Comparison of ENCODE assay signal across 16 cellular contexts in the genomic region with DNA sequence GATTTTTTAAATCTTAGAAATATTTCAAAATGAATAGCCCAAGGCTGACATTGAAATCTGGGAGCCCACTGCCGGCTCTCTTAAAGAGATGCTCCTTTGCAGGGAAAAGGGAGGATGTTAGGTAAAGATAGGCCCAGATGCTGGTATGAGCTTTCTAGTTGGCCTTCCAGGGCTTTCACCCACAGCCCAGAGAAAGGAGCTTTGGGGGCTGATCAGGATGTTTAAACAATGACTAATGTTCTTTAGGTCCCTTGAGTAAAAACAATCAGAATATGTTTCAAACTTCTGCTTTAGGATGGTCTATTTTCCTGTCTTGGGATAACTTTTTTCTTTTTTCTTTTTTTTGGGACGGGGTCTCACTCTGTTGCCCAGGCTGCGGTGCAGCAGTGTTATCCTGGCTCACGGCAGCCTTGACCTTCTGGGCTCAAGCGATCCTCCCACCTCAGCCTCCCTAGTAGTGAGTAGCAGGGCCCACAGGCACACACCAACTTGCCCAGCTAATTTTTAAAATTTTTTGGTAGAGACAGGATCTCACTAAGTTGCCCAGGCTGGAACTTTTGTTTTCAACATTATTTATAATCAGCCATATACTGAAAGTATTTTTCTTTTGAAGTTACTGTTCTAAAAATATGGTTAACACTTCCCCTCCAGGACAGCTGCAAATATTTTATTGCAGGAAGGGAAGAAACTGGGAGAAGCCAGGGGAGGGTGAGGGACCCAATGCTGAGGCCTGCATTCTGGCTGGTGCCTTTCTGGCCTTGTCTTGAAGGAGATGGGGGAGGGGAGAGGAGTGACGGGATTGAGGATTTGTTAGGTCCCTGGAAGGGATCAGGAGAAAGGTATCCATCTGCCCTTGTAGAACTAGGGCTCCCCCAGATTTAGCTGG.
DNase-seq lines count a peak whose midpoint lies in the region; ATAC-seq, FAIRE-seq and TF ChIP-seq lines count a peak whose summit lies in the region.
"Had no signal": no experiment of that assay in that cellular context is flagged by ENCODE, and none has a peak within 500 bp of the region (broad histone marks: within the 10 kb centered on the region; RNA-seq: fewer than 3 reads in every experiment).

No MANE protein-coding gene starts in this region.

- peaks cover 10% of the 10 kb centered on the region for H3F3A ChIP-seq in neural progenitor cell (ENCODE audit: low read depth)

- CTCF ChIA-PET in Calu3 (lab: Charles Lee) = interaction anchor here (1.0 to 1.6 kb wide), 5 partner anchors 20 to 40 kb away, joined by 3 to 11 read pairs (median 4); no protein-coding TSS in a partner anchor
- CTCF ChIA-PET in H1 (lab: Charles Lee; ENCODE audit: partially characterized antibody) = interaction anchor here (0.9 kb wide), 1 partner anchor 131 kb away, joined by 3 read pairs; no protein-coding TSS in a partner anchor

- no peak overlapping the region for H3K14ac ChIP-seq in H1 (ENCODE audit: insufficient read length)

- intact Hi-C loops in Calu3 (cut with micrococcal nuclease; ENCODE audit: unreplicated experiment) (loop anchor here (5.0 kb wide), 1 partner anchor 44 kb away; no protein-coding TSS in a partner anchor), left colon (cut with DNase I, micrococcal nuclease) (no loop called here)

- peak overlapping the region; percentile 97 for H3K4me3 Mint-ChIP-seq in Calu3 (ENCODE audit: low read depth, unreplicated experiment)
- no peak overlapping the region for H3K4me3 Mint-ChIP-seq in neural progenitor cell
- no peak overlapping the region for H3K4me3 Mint-ChIP-seq in endothelial cell (ENCODE audit: unreplicated experiment)

- H3K36me3 ChIP-seq in H1 (ENCODE audit: control insufficient read depth in 2 of 4, insufficient read depth in 4 of 4, low read length in 3 of 4) = no peaks in the 10 kb centered on the region
- no peaks in the 10 kb centered on the region for H3K36me3 ChIP-seq in neural progenitor cell
- H3K36me3 ChIP-seq: SJSA1 had no signal

- H3K36me3 Mint-ChIP-seq in Calu3 (ENCODE audit: insufficient read depth, unreplicated experiment) = peaks cover 37% of the 10 kb centered on the region
- no peaks in the 10 kb centered on the region for H3K36me3 Mint-ChIP-seq in neural progenitor cell
- peaks cover 5% of the 10 kb centered on the region for H3K36me3 Mint-ChIP-seq in endothelial cell (ENCODE audit: low read depth, unreplicated experiment)
- H3K36me3 Mint-ChIP-seq: activated naive CD4-positive, alpha-beta T cell treated with anti-CD3 and anti-CD28 coated beads, Interleukin-2, amount 10 ng/mL, durations not matched to agents 7 days and 5 days had no signal

- H3K9me3 ChIP-seq in H1 (ENCODE audit: insufficient read depth in 2 of 2, low read depth in 1 of 2, low read length in 1 of 2) (no peaks in the 10 kb centered on the region), neural progenitor cell (ENCODE audit: low read depth) (no peaks in the 10 kb centered on the region)
- H3K9me3 ChIP-seq: SJSA1 had no signal

- FAIRE-seq in H1 (lab: Jason Lieb, UNC) = no peak
- FAIRE-seq: GM12892 had no signal

- H3K27me3 ChIP-seq in H1 (replicated peaks in 1 of 4; ENCODE audit: control insufficient read depth in 3 of 4, extremely low read depth in 1 of 4, insufficient read depth in 3 of 4, low read length in 3 of 4) = no peaks in the 10 kb centered on the region
- H3K27me3 ChIP-seq in neural progenitor cell = no peaks in the 10 kb centered on the region
- H3K27me3 ChIP-seq: SJSA1 had no signal

- H3K27ac ChIP-seq in H1 (ENCODE audit: low read depth, low read length) (no peak overlapping the region), neural progenitor cell (no peak overlapping the region)
- H3K27ac ChIP-seq: SJSA1 had no signal

- no peak overlapping the region for H2BK20ac ChIP-seq in H1 (ENCODE audit: low read length)

- DNase-seq in Calu3 (no peak), NCI-H82 (lab: John Stamatoyannopoulos, UW) (peak; percentile 90), H1 (ENCODE audit: low read depth in 1 of 2, low spot score in 2 of 2) (no peak), neural progenitor cell (ENCODE audit: low spot score) (no peak), endothelial cell (ENCODE audit: low spot score) (no peak), left colon (no peak), NCI-H2107 treated with DMSO at 0.1 percent for 48 hours (lab: John Stamatoyannopoulos, UW; ENCODE audit: unreplicated experiment) (no peak), HPDE6-E6E7 (ENCODE audit: extremely low spot score) (no peak)
- DNase-seq: activated CD4-positive, alpha-beta T cell treated with anti-CD3 and anti-CD28 coated beads, Interleukin-2, amount 10 ng/mL, durations not matched to agents 24 days and 14 days; activated naive CD4-positive, alpha-beta T cell treated with anti-CD3 and anti-CD28 coated beads, Interleukin-2, amount 10 ng/mL, durations not matched to agents 7 days and 5 days; CD4-positive, CD25-positive, alpha-beta regulatory T cell; effector CD8-positive, alpha-beta T cell; NCI-H2227 treated with DMSO at 0.1 percent for 48 hours had no signal

- no peaks in the 10 kb centered on the region for H3K27me3 Mint-ChIP-seq in Calu3 (ENCODE audit: unreplicated experiment)
- peaks cover 6% of the 10 kb centered on the region for H3K27me3 Mint-ChIP-seq in neural progenitor cell (ENCODE audit: insufficient read depth, low read depth)
- H3K27me3 Mint-ChIP-seq in endothelial cell (ENCODE audit: unreplicated experiment) = peaks cover 4% of the 10 kb centered on the region
- H3K27me3 Mint-ChIP-seq: activated CD4-positive, alpha-beta T cell treated with anti-CD3 and anti-CD28 coated beads, Interleukin-2, amount 10 ng/mL, durations not matched to agents 24 days and 14 days; activated naive CD4-positive, alpha-beta T cell treated with anti-CD3 and anti-CD28 coated beads, Interleukin-2, amount 10 ng/mL, durations not matched to agents 7 days and 5 days; CD4-positive, CD25-positive, alpha-beta regulatory T cell had no signal

- TF ChIP-seq EP300 in H1 (IDR thresholded peaks at IDR 0.05; ENCODE audit: borderline replicate concordance in 1 of 2, low read depth in 2 of 2, low read length in 2 of 2) = no peak

- H3K9ac ChIP-seq in H1 (replicated peaks in 1 of 4; ENCODE audit: extremely low read depth in 1 of 4, low read depth in 3 of 4, low read length in 3 of 4) = no peak overlapping the region
- H3K9ac ChIP-seq in neural progenitor cell = no peak overlapping the region
- H3K9ac ChIP-seq: parathyroid adenoma had no signal

- 89% methylated on average over 6 of the region's 6 CpGs; no CpG with 5 or more reads in 1 of the 2 experiments for WGBS in H1 (ENCODE audit: extremely low coverage in 1 of 2, insufficient coverage in 1 of 2, insufficient read length in 1 of 2, insufficient replicate concordance in 2 of 2, low coverage in 1 of 2, low lambda C conversion rate in 2 of 2, missing lambda C conversion rate in 1 of 2), 2 experiments

- H4K20me1 ChIP-seq in H1 (replicated peaks in 1 of 2; ENCODE audit: control insufficient read depth in 1 of 2, insufficient read depth in 2 of 2, low read length in 2 of 2) (no peaks in the 10 kb centered on the region), neural progenitor cell (ENCODE audit: low read depth) (peaks cover 32% of the 10 kb centered on the region)

- H3K4me1 ChIP-seq in H1 (replicated peaks in 1 of 4; ENCODE audit: control insufficient read depth in 3 of 4, insufficient read depth in 4 of 4, low read length in 3 of 4) (peaks cover 0 to 6% (median 4%) of the 10 kb centered on the region in 4 experiments; a peak in 5 of 7 replicates), neural progenitor cell (peaks cover 16% of the 10 kb centered on the region)

- peak overlapping the region; percentile 43 for H3K27ac Mint-ChIP-seq in Calu3 (ENCODE audit: unreplicated experiment)
- H3K27ac Mint-ChIP-seq in neural progenitor cell = no peak overlapping the region
- H3K27ac Mint-ChIP-seq in endothelial cell (ENCODE audit: unreplicated experiment) = no peak overlapping the region

- no peak for TF ChIP-seq CTCF in Calu3 (IDR thresholded peaks at IDR 0.05; ENCODE audit: unreplicated experiment)
- TF ChIP-seq CTCF in H1 (IDR thresholded peaks at IDR 0.05; ENCODE audit: control extremely low read depth in 1 of 3, insufficient read depth in 1 of 3, low read depth in 1 of 3, low read length in 3 of 3) = no peak
- TF ChIP-seq CTCF in neural progenitor cell (IDR thresholded peaks at IDR 0.05) = no peak
- no peak for TF ChIP-seq CTCF in endothelial cell (IDR thresholded peaks at IDR 0.05; ENCODE audit: unreplicated experiment)

- H2BK15ac ChIP-seq in H1 (ENCODE audit: low read length) = no peak overlapping the region

- peak overlapping the region in 1 of 4 experiments; percentile 62; a peak in 2 of 8 replicates for H3K4me3 ChIP-seq in H1 (ENCODE audit: extremely low read depth in 1 of 4, insufficient read depth in 2 of 4, low read depth in 3 of 4, low read length in 4 of 4)
- H3K4me3 ChIP-seq in neural progenitor cell = peak overlapping the region; percentile 62
- H3K4me3 ChIP-seq: SJSA1 had no signal

- H3K23ac ChIP-seq in H1 (ENCODE audit: insufficient read length) = no peak overlapping the region

- no peak overlapping the region for H4K8ac ChIP-seq in H1 (ENCODE audit: extremely low read depth, insufficient read depth, low read length)

- H2BK120ac ChIP-seq in H1 (replicated peaks; ENCODE audit: low read depth, low read length) = no peak overlapping the region

- H3K79me2 ChIP-seq in H1 (ENCODE audit: control insufficient read depth in 1 of 2, insufficient read depth in 2 of 2, low read length in 2 of 2) (peaks cover 2 to 46% of the 10 kb centered on the region in 2 experiments; a peak in 3 of 4 replicates), neural progenitor cell (ENCODE audit: low read depth) (peaks cover 59% of the 10 kb centered on the region)

- no peak overlapping the region for H4K5ac ChIP-seq in H1 (ENCODE audit: insufficient read length, low read depth, low read length)

- H3K79me1 ChIP-seq in H1 (ENCODE audit: low read depth, low read length) = peaks cover 6% of the 10 kb centered on the region

- no TSS peak for BruUV-seq in Calu3 (replicated peaks; lab: Mats Ljungman, UMichigan)

- no peak overlapping the region for H2AFZ ChIP-seq in H1 (ENCODE audit: low read length)
- no peak overlapping the region for H2AFZ ChIP-seq in neural progenitor cell (replicated peaks)
- H2AFZ ChIP-seq: parathyroid adenoma had no signal

- H2BK12ac ChIP-seq in H1 (ENCODE audit: low read depth, low read length) = no peak overlapping the region

- no peak overlapping the region for H4K91ac ChIP-seq in H1 (replicated peaks; ENCODE audit: insufficient read length, low read length)

- peaks cover 4% of the 10 kb centered on the region; the same call in 1 of the 2 replicates for H3K23me2 ChIP-seq in H1 (ENCODE audit: low read depth, low read length)

- POLR2A ChIA-PET in H1 (lab: Charles Lee; ENCODE audit: partially characterized antibody) = interaction anchor here (0.9 kb wide), 1 partner anchor 8 kb away, joined by 3 read pairs; no protein-coding TSS in a partner anchor

- H2AK5ac ChIP-seq in H1 (ENCODE audit: low read depth, low read length) = no peak overlapping the region

- H3K4ac ChIP-seq in H1 (replicated peaks; ENCODE audit: insufficient read length, low read depth, low read length) = no peak overlapping the region

- H3K4me1 Mint-ChIP-seq in Calu3 (ENCODE audit: low read depth, unreplicated experiment) = peaks cover 45% of the 10 kb centered on the region
- peaks cover 38% of the 10 kb centered on the region for H3K4me1 Mint-ChIP-seq in neural progenitor cell
- peaks cover 29% of the 10 kb centered on the region for H3K4me1 Mint-ChIP-seq in endothelial cell (ENCODE audit: unreplicated experiment)

- H3K9me3 Mint-ChIP-seq in Calu3 (ENCODE audit: low read depth, unreplicated experiment) (no peaks in the 10 kb centered on the region), neural progenitor cell (no peaks in the 10 kb centered on the region), endothelial cell (ENCODE audit: unreplicated experiment) (no peaks in the 10 kb centered on the region)
- H3K9me3 Mint-ChIP-seq: activated CD4-positive, alpha-beta T cell treated with anti-CD3 and anti-CD28 coated beads, Interleukin-2, amount 10 ng/mL, durations not matched to agents 24 days and 14 days; activated naive CD4-positive, alpha-beta T cell treated with anti-CD3 and anti-CD28 coated beads, Interleukin-2, amount 10 ng/mL, durations not matched to agents 7 days and 5 days; CD4-positive, CD25-positive, alpha-beta regulatory T cell had no signal

- H3K56ac ChIP-seq in H1 (replicated peaks; ENCODE audit: insufficient read length, low read depth, low read length) = no peak overlapping the region

- H3K4me2 ChIP-seq in H1 (ENCODE audit: insufficient read depth in 1 of 2, low read depth in 2 of 2, low read length in 2 of 2) (peak overlapping the region; percentile 40 to 75), neural progenitor cell (peak overlapping the region; percentile 97)

- TF ChIP-seq RAD21 in H1 (IDR thresholded peaks at IDR 0.05 in 1 of 2, conservative IDR thresholded peaks at IDR 0.05 in 1 of 2; ENCODE audit: low read depth in 2 of 2, low read length in 2 of 2) = no peak

- TF ChIP-seq POLR2A in H1 (IDR thresholded peaks at IDR 0.05; ENCODE audit: control extremely low read depth in 1 of 2, low read depth in 2 of 2, low read length in 2 of 2) = no peak

- no peak overlapping the region for H3K18ac ChIP-seq in H1 (ENCODE audit: extremely low read depth, low read length)

- H2BK5ac ChIP-seq in H1 (ENCODE audit: low read depth, low read length) = peak overlapping the region; percentile 32; the same call in 1 of the 2 replicates

- ATAC-seq in left colon = no peak
